ENCODE assay signal across 11 cellular contexts in genomic region chr2:191217580-191217979, GRCh38. TPM values are rescaled to one million over a fixed set of nuclear protein-coding genes. Genes with fewer than 3 reads are reported as not detected.
A peak's percentile ranks its signal among the peaks of the same experiment; 100 is the strongest.
DNase-seq lines count a peak whose midpoint lies in the region; ATAC-seq, FAIRE-seq and TF ChIP-seq lines count a peak whose summit lies in the region.
"Had no signal": no experiment of that assay in that cellular context is flagged by ENCODE, and none has a peak within 500 bp of the region (broad histone marks: within the 10 kb centered on the region; RNA-seq: fewer than 3 reads in every experiment).

No MANE protein-coding gene starts in this region.

- no peak overlapping the region for H3K4me3 Mint-ChIP-seq in nephron progenitor cell
- H3K4me3 Mint-ChIP-seq: T-helper 17 cell had no signal

- CTCF ChIA-PET in HepG2 (lab: Yijun Ruan, JAX; ENCODE audit: low intra/inter-chr PET ratio, low total read pairs): interaction anchor here (1.5 to 3.2 kb wide), 5 partner anchors 53 to 303 kb away, joined by 4 to 22 read pairs (median 6); no protein-coding TSS in a partner anchor

- H3K27me3 Mint-ChIP-seq in nephron progenitor cell (ENCODE audit: low read depth, poor library complexity): no peaks in the 10 kb centered on the region
- H3K27me3 Mint-ChIP-seq: T-helper 17 cell had no signal

- TF ChIP-seq CTCF in LNCaP clone FGC (IDR thresholded peaks at IDR 0.05; ENCODE audit: control insufficient read depth, extremely low read depth, insufficient read depth): no peak
- TF ChIP-seq CTCF in cardiac fibroblast (IDR thresholded peaks at IDR 0.05; ENCODE audit: low read depth, low read length): no peak
- no peak for TF ChIP-seq CTCF in HepG2 (CRISPR knock-in tag; IDR thresholded peaks at IDR 0.05)
- TF ChIP-seq CTCF in nephron progenitor cell (IDR thresholded peaks at IDR 0.05): no peak

- H3K36me3 ChIP-seq in HepG2 (replicated peaks in 1 of 2; ENCODE audit: control insufficient read depth in 1 of 2, insufficient read depth in 2 of 2, low read length in 2 of 2): no peaks in the 10 kb centered on the region

- no peak overlapping the region for H3K4me2 ChIP-seq in HepG2 (ENCODE audit: low read depth, low read length)

- no peak overlapping the region for H3K9ac ChIP-seq in HepG2 (ENCODE audit: insufficient read depth, low read depth, low read length)

- intact Hi-C loops in HepG2 (cut with micrococcal nuclease; ENCODE audit: unreplicated experiment): loop anchor here (5.0 kb wide), 1 partner anchor 165 kb away; no protein-coding TSS in a partner anchor

- ATAC-seq in HepG2 (no peak), GM21526 (IDR thresholded peaks at IDR 0.05; ENCODE audit: low FRiP score, unreplicated experiment) (no peak), HG03159 (IDR thresholded peaks at IDR 0.05; ENCODE audit: unreplicated experiment) (no peak)
- ATAC-seq: T-helper 17 cell had no signal

- no peaks in the 10 kb centered on the region for H4K20me1 ChIP-seq in HepG2 (ENCODE audit: insufficient read depth, low read length)

- peaks cover 11% of the 10 kb centered on the region for H3K9me3 Mint-ChIP-seq in nephron progenitor cell

- no peak overlapping the region for H3K4me3 ChIP-seq in LNCaP clone FGC (ENCODE audit: low read depth, low read length)
- H3K4me3 ChIP-seq in cardiac fibroblast (replicated peaks in 1 of 2; ENCODE audit: low read depth in 2 of 2, low read length in 2 of 2): no peak overlapping the region
- H3K4me3 ChIP-seq in HepG2 (replicated peaks in 1 of 3; ENCODE audit: insufficient read depth in 1 of 3, low read depth in 2 of 3, low read length in 3 of 3): no peak overlapping the region

- H3K27ac Mint-ChIP-seq in nephron progenitor cell: no peak overlapping the region
- H3K27ac Mint-ChIP-seq: T-helper 17 cell had no signal

- WGBS in HepG2 (ENCODE audit: low lambda C conversion rate): 12% methylated on average over 1 of the region's 1 CpG

- BruUV-seq in HepG2 (replicated peaks; lab: Mats Ljungman, UMichigan): no TSS peak

- TF ChIP-seq RAD21 in HepG2 (CRISPR knock-in tag; IDR thresholded peaks at IDR 0.05): no peak

- no peak for FAIRE-seq in HepG2 (lab: Jason Lieb, UNC)
- FAIRE-seq: endometrium had no signal

- H3K36me3 Mint-ChIP-seq in nephron progenitor cell (ENCODE audit: low read depth): peaks cover 18% of the 10 kb centered on the region

- H3K4me1 Mint-ChIP-seq in nephron progenitor cell: peaks cover 32% of the 10 kb centered on the region
- H3K4me1 Mint-ChIP-seq: T-helper 17 cell had no signal

- H3K79me2 ChIP-seq in HepG2 (ENCODE audit: insufficient read depth, low read length): no peaks in the 10 kb centered on the region

- H3K27ac ChIP-seq in HepG2 (ENCODE audit: extremely low read length, insufficient read depth, low read length): no peak overlapping the region

- no peak for TF ChIP-seq POLR2A in HepG2 (IDR thresholded peaks at IDR 0.05; ENCODE audit: insufficient read depth in 1 of 2, low read depth in 2 of 2, low read length in 2 of 2)

- H3K27me3 ChIP-seq in HepG2 (ENCODE audit: control insufficient read depth in 1 of 2, insufficient read depth in 2 of 2, low read length in 2 of 2): no peaks in the 10 kb centered on the region

- no peak overlapping the region for H2AFZ ChIP-seq in HepG2 (ENCODE audit: low read length)

- no peaks in the 10 kb centered on the region for H3K9me3 ChIP-seq in HepG2 (ENCODE audit: low read length)

- DNase-seq in GM03348 (ENCODE audit: low spot score): peak; percentile 31
- peak; percentile 26 for DNase-seq in LNCaP clone FGC (ENCODE audit: low read depth)
- DNase-seq in cardiac fibroblast (ENCODE audit: low read depth in 2 of 2): peak; percentile 46 to 80
- peak; percentile 35 for DNase-seq in HepG2 (ENCODE audit: low spot score)
- DNase-seq in nephron progenitor cell: no peak
- DNase-seq in activated CD8-positive, alpha-beta memory T cell treated with anti-CD3 and anti-CD28 coated beads, Interleukin-2, amount 50 U/mL, for 48 hours: no peak
- DNase-seq: activated effector memory CD4-positive, alpha-beta T cell treated with Interleukin-2 at 50 U/mL for 16 hours; T-helper 17 cell had no signal

- POLR2A ChIA-PET in HepG2 (lab: Yijun Ruan, JAX): no interaction called here

- TF ChIP-seq EP300 in HepG2 (IDR thresholded peaks at IDR 0.05; ENCODE audit: low read depth in 2 of 2, low read length in 2 of 2): no peak
- no peak for TF ChIP-seq EP300 in HepG2 (CRISPR knock-in tag; IDR thresholded peaks at IDR 0.05; ENCODE audit: borderline replicate concordance)

- H3K4me1 ChIP-seq in HepG2 (ENCODE audit: insufficient read depth, low read length): peaks cover 27% of the 10 kb centered on the region

- in situ Hi-C loops in HepG2 (cut with HindIII; ENCODE audit: extremely low pct_ligation_motif_present, low pct_unique_long_range_greater_than_20kb): no loop called here

TF ChIP-seq in HepG2, 621 proteins besides CTCF, POLR2A, EP300 and RAD21 (continues in another document):
- TF ChIP-seq AKAP8 (CRISPR knock-in tag; IDR thresholded peaks at IDR 0.05): no peak
- TF ChIP-seq CENPT (CRISPR knock-in tag; IDR thresholded peaks at IDR 0.05; ENCODE audit: low read depth): no peak
- TF ChIP-seq MBD4 (IDR thresholded peaks at IDR 0.05; ENCODE audit: borderline replicate concordance, low read length): no peak
- TF ChIP-seq ZNF83 (CRISPR knock-in tag; IDR thresholded peaks at IDR 0.05; ENCODE audit: borderline replicate concordance): no peak
- peak; percentile 74 for TF ChIP-seq NFE2 (CRISPR knock-in tag; IDR thresholded peaks at IDR 0.05)
- no peak for TF ChIP-seq ZNF468 (CRISPR knock-in tag; IDR thresholded peaks at IDR 0.05)

RNA-seq across cellular contexts. Expression of gene MYO1B, which starts 27.6 kb away (rescaled TPM):
- 89.8 and 134 TPM in 2 replicates for total RNA-seq in HepG2 (2016; rRNA removed; fragmentation: Illumina TruSeq; extraction: Trizol)
- total RNA-seq in HepG2 (2016; cell fraction: cytosol; rRNA removed; fragmentation: Illumina TruSeq; extraction: Trizol; ENCODE audit: low read depth): 6.6 and 8.5 TPM in 2 replicates
- total RNA-seq in HepG2 (2016; cell fraction: insoluble cytoplasmic fraction; rRNA removed; fragmentation: Illumina TruSeq; extraction: Trizol): 89.7 and 128 TPM in 2 replicates
- 27.4 and 29.4 TPM in 2 replicates for total RNA-seq in HepG2 (2016; cell fraction: membrane; rRNA removed; fragmentation: Illumina TruSeq; extraction: Trizol)
- 108 and 113 TPM in 2 replicates for total RNA-seq in HepG2 (2016; cell fraction: nucleus; rRNA removed; fragmentation: Illumina TruSeq; extraction: Trizol)
- polyA plus RNA-seq in HepG2 (2011; rRNA removed): 29.5 and 36.9 TPM in 2 replicates
- polyA plus RNA-seq in HepG2 (2011; cell fraction: cytosol; rRNA removed): 14.6 and 19.2 TPM in 2 replicates
- 34.7 and 34.9 TPM in 2 replicates for polyA plus RNA-seq in HepG2 (2011; cell fraction: nucleus; rRNA removed)
- polyA plus RNA-seq in HepG2 (2012): 29.4 and 36.8 TPM in 2 replicates
- polyA plus RNA-seq in HepG2 (2016; cell fraction: cytosol; fragmentation: Illumina TruSeq; extraction: Trizol; ENCODE audit: low read depth): 2.2 and 2.6 TPM in 2 replicates
- 101 and 106 TPM in 2 replicates for polyA plus RNA-seq in HepG2 (2016; cell fraction: insoluble cytoplasmic fraction; fragmentation: Illumina TruSeq; extraction: Trizol; ENCODE audit: low read depth)
- polyA plus RNA-seq in HepG2 (2016; cell fraction: membrane; fragmentation: Illumina TruSeq; extraction: Trizol; ENCODE audit: low read depth): 8.4 and 10.5 TPM in 2 replicates
- 79.1 and 80.1 TPM in 2 replicates for polyA plus RNA-seq in HepG2 (2016; cell fraction: nucleus; fragmentation: Illumina TruSeq; extraction: Trizol; ENCODE audit: insufficient read depth, low read depth)
- 12.3 and 50.8 TPM in 2 replicates for polyA minus RNA-seq in HepG2 (2011; rRNA and poly(A)+ RNA removed; ENCODE audit: low replicate concordance)
- polyA minus RNA-seq in HepG2 (2011; cell fraction: cytosol; rRNA and poly(A)+ RNA removed): 45.9 and 51.5 TPM in 2 replicates
- 155 and 169 TPM in 2 replicates for polyA minus RNA-seq in HepG2 (2011; cell fraction: nucleus; rRNA and poly(A)+ RNA removed)

Comparison
In these comparisons a context has a peak if more than half of its experiments do, and no peak if none do; other contexts are left out.
1. DNase-seq: peak in GM03348 (single experiment), LNCaP clone FGC (single experiment), cardiac fibroblast (2 of 2) and HepG2 (single experiment); none in nephron progenitor cell (single experiment) and activated CD8-positive, alpha-beta memory T cell treated with anti-CD3 and anti-CD28 coated beads, Interleukin-2, amount 50 U/mL, for 48 hours (single experiment).